In the genomic region with DNA sequence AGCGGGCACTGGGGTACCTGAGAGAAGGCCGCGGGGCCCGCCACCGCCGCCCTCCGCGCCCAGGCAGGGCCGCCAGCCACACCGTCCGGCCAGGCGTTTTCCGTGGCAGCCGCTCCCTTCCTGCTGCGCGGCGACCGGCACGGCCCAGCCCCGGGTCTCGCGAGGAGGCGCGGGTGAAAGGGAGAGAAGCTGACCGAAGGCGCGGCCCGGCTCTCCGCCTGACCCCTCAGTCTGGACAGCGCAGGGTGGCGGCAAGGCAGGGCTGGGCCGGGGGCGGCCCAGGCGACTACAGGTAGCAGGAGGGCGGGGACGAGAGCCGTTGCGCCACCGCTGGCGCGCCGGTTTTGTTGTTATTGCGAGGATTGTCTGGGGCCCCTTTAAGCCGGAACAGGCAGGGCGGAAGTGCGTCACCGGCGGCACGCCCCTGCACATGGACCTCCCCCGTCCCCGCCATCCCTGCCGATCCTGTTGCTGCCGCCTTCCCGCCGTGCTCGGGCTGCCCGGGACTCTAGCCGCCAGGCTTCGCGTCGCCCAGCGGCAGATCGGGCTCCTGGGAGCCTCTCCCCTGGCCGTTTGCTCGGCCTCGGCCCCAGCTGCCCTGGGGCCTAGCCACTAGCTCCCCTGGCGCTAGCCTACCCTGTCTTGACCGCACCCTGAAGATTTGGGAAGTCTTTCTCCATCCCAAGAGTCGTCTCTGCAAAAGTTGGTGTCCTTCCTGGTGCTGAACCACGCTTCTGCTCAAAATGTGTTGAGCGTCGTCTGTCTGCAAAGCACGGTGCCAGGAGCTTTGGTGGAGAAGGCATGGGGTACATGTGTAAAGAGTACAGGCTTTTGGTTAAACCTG, we compare ENCODE assay signal across 1 cellular context.
TF ChIP-seq lines count a peak whose summit lies in the region.

A gene with protein sequence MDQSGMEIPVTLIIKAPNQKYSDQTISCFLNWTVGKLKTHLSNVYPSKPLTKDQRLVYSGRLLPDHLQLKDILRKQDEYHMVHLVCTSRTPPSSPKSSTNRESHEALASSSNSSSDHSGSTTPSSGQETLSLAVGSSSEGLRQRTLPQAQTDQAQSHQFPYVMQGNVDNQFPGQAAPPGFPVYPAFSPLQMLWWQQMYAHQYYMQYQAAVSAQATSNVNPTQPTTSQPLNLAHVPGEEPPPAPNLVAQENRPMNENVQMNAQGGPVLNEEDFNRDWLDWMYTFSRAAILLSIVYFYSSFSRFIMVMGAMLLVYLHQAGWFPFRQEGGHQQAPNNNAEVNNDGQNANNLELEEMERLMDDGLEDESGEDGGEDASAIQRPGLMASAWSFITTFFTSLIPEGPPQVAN (minus strand): TSS at position 352 of the 844 bp plus-strand sequence. CDS start 805 bp downstream, outside the sequence.

TF ChIP-seq in HepG2, 621 proteins besides CTCF, POLR2A, EP300 and RAD21 (continued from another document and continues in another):
- TF ChIP-seq, protein P1, sequence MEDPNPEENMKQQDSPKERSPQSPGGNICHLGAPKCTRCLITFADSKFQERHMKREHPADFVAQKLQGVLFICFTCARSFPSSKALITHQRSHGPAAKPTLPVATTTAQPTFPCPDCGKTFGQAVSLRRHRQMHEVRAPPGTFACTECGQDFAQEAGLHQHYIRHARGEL (CRISPR knock-in tag; IDR thresholded peaks at IDR 0.05): no peak
- TF ChIP-seq ZKSCAN8 (CRISPR knock-in tag; IDR thresholded peaks at IDR 0.05; ENCODE audit: borderline replicate concordance) (no peak), NFYB (CRISPR knock-in tag; IDR thresholded peaks at IDR 0.05) (peak; percentile 19; the same call in 1 of the 2 replicates), ZNF484 (CRISPR knock-in tag; IDR thresholded peaks at IDR 0.05; ENCODE audit: borderline replicate concordance, low read depth) (no peak), HMG20B (CRISPR knock-in tag; conservative IDR thresholded peaks at IDR 0.05) (no peak; the same call in 1 of the 2 replicates), ZFYVE20 (CRISPR knock-in tag; IDR thresholded peaks at IDR 0.05; ENCODE audit: borderline replicate concordance, low read depth) (no peak), REPIN1 (CRISPR knock-in tag; IDR thresholded peaks at IDR 0.05; ENCODE audit: borderline replicate concordance, low read depth) (peak; percentile 89), ZNF329 (CRISPR knock-in tag; IDR thresholded peaks at IDR 0.05; ENCODE audit: low read depth) (peak; percentile 4; the same call in 1 of the 2 replicates), SP140L (CRISPR knock-in tag; IDR thresholded peaks at IDR 0.05; ENCODE audit: borderline replicate concordance) (no peak), ZNF713 (CRISPR knock-in tag; IDR thresholded peaks at IDR 0.05) (0 out of 2 replicates have a peak, but pooled peaks have one; percentile 34), ZZZ3 (CRISPR knock-in tag; IDR thresholded peaks at IDR 0.05; ENCODE audit: borderline replicate concordance) (peak; percentile 77; the same call in 1 of the 2 replicates), POLR2AphosphoS5 (IDR thresholded peaks at IDR 0.05; ENCODE audit: low read depth, low read length) (peak; percentile 79), ELF3 (CRISPR knock-in tag; IDR thresholded peaks at IDR 0.05) (peak; percentile 67; the same call in 1 of the 2 replicates), ARNT2 (CRISPR knock-in tag; IDR thresholded peaks at IDR 0.05; ENCODE audit: low read depth) (peak; percentile 90), MEF2D (CRISPR knock-in tag; IDR thresholded peaks at IDR 0.05) (peak; percentile 59; the same call in 1 of the 2 replicates), ZNF263 (CRISPR knock-in tag; IDR thresholded peaks at IDR 0.05) (0 out of 2 replicates have a peak, but pooled peaks have one; percentile 16), GFI1 (CRISPR knock-in tag; IDR thresholded peaks at IDR 0.05; ENCODE audit: borderline replicate concordance) (no peak)
- TF ChIP-seq, protein P2, sequence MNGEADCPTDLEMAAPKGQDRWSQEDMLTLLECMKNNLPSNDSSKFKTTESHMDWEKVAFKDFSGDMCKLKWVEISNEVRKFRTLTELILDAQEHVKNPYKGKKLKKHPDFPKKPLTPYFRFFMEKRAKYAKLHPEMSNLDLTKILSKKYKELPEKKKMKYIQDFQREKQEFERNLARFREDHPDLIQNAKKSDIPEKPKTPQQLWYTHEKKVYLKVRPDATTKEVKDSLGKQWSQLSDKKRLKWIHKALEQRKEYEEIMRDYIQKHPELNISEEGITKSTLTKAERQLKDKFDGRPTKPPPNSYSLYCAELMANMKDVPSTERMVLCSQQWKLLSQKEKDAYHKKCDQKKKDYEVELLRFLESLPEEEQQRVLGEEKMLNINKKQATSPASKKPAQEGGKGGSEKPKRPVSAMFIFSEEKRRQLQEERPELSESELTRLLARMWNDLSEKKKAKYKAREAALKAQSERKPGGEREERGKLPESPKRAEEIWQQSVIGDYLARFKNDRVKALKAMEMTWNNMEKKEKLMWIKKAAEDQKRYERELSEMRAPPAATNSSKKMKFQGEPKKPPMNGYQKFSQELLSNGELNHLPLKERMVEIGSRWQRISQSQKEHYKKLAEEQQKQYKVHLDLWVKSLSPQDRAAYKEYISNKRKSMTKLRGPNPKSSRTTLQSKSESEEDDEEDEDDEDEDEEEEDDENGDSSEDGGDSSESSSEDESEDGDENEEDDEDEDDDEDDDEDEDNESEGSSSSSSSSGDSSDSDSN (CRISPR knock-in tag; IDR thresholded peaks at IDR 0.05): peak; percentile 98
- TF ChIP-seq, protein P3, sequence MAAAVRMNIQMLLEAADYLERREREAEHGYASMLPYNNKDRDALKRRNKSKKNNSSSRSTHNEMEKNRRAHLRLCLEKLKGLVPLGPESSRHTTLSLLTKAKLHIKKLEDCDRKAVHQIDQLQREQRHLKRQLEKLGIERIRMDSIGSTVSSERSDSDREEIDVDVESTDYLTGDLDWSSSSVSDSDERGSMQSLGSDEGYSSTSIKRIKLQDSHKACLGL (CRISPR knock-in tag; IDR thresholded peaks at IDR 0.05): peak; percentile 27; the same call in 1 of the 2 replicates
- TF ChIP-seq, protein P4, sequence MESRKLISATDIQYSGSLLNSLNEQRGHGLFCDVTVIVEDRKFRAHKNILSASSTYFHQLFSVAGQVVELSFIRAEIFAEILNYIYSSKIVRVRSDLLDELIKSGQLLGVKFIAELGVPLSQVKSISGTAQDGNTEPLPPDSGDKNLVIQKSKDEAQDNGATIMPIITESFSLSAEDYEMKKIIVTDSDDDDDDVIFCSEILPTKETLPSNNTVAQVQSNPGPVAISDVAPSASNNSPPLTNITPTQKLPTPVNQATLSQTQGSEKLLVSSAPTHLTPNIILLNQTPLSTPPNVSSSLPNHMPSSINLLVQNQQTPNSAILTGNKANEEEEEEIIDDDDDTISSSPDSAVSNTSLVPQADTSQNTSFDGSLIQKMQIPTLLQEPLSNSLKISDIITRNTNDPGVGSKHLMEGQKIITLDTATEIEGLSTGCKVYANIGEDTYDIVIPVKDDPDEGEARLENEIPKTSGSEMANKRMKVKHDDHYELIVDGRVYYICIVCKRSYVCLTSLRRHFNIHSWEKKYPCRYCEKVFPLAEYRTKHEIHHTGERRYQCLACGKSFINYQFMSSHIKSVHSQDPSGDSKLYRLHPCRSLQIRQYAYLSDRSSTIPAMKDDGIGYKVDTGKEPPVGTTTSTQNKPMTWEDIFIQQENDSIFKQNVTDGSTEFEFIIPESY (CRISPR knock-in tag; IDR thresholded peaks at IDR 0.05): no peak
- TF ChIP-seq, protein P5, sequence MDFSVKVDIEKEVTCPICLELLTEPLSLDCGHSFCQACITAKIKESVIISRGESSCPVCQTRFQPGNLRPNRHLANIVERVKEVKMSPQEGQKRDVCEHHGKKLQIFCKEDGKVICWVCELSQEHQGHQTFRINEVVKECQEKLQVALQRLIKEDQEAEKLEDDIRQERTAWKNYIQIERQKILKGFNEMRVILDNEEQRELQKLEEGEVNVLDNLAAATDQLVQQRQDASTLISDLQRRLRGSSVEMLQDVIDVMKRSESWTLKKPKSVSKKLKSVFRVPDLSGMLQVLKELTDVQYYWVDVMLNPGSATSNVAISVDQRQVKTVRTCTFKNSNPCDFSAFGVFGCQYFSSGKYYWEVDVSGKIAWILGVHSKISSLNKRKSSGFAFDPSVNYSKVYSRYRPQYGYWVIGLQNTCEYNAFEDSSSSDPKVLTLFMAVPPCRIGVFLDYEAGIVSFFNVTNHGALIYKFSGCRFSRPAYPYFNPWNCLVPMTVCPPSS (IDR thresholded peaks at IDR 0.05): no peak
- TF ChIP-seq, protein P6, sequence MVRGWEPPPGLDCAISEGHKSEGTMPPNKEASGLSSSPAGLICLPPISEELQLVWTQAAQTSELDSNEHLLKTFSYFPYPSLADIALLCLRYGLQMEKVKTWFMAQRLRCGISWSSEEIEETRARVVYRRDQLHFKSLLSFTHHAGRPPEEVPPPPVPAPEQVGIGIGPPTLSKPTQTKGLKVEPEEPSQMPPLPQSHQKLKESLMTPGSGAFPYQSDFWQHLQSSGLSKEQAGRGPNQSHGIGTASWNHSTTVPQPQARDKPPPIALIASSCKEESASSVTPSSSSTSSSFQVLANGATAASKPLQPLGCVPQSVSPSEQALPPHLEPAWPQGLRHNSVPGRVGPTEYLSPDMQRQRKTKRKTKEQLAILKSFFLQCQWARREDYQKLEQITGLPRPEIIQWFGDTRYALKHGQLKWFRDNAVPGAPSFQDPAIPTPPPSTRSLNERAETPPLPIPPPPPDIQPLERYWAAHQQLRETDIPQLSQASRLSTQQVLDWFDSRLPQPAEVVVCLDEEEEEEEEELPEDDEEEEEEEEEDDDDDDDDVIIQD (CRISPR knock-in tag; IDR thresholded peaks at IDR 0.05; ENCODE audit: low read depth): peak; percentile 60; the same call in 1 of the 2 replicates
- TF ChIP-seq, protein P7, sequence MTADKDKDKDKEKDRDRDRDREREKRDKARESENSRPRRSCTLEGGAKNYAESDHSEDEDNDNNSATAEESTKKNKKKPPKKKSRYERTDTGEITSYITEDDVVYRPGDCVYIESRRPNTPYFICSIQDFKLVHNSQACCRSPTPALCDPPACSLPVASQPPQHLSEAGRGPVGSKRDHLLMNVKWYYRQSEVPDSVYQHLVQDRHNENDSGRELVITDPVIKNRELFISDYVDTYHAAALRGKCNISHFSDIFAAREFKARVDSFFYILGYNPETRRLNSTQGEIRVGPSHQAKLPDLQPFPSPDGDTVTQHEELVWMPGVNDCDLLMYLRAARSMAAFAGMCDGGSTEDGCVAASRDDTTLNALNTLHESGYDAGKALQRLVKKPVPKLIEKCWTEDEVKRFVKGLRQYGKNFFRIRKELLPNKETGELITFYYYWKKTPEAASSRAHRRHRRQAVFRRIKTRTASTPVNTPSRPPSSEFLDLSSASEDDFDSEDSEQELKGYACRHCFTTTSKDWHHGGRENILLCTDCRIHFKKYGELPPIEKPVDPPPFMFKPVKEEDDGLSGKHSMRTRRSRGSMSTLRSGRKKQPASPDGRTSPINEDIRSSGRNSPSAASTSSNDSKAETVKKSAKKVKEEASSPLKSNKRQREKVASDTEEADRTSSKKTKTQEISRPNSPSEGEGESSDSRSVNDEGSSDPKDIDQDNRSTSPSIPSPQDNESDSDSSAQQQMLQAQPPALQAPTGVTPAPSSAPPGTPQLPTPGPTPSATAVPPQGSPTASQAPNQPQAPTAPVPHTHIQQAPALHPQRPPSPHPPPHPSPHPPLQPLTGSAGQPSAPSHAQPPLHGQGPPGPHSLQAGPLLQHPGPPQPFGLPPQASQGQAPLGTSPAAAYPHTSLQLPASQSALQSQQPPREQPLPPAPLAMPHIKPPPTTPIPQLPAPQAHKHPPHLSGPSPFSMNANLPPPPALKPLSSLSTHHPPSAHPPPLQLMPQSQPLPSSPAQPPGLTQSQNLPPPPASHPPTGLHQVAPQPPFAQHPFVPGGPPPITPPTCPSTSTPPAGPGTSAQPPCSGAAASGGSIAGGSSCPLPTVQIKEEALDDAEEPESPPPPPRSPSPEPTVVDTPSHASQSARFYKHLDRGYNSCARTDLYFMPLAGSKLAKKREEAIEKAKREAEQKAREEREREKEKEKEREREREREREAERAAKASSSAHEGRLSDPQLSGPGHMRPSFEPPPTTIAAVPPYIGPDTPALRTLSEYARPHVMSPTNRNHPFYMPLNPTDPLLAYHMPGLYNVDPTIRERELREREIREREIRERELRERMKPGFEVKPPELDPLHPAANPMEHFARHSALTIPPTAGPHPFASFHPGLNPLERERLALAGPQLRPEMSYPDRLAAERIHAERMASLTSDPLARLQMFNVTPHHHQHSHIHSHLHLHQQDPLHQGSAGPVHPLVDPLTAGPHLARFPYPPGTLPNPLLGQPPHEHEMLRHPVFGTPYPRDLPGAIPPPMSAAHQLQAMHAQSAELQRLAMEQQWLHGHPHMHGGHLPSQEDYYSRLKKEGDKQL (CRISPR knock-in tag; IDR thresholded peaks at IDR 0.05; ENCODE audit: low read depth): no peak
- TF ChIP-seq, protein P8, sequence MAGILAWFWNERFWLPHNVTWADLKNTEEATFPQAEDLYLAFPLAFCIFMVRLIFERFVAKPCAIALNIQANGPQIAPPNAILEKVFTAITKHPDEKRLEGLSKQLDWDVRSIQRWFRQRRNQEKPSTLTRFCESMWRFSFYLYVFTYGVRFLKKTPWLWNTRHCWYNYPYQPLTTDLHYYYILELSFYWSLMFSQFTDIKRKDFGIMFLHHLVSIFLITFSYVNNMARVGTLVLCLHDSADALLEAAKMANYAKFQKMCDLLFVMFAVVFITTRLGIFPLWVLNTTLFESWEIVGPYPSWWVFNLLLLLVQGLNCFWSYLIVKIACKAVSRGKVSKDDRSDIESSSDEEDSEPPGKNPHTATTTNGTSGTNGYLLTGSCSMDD (CRISPR knock-in tag; IDR thresholded peaks at IDR 0.05): peak; percentile 47; the same call in 1 of the 2 replicates
- TF ChIP-seq, protein P9, sequence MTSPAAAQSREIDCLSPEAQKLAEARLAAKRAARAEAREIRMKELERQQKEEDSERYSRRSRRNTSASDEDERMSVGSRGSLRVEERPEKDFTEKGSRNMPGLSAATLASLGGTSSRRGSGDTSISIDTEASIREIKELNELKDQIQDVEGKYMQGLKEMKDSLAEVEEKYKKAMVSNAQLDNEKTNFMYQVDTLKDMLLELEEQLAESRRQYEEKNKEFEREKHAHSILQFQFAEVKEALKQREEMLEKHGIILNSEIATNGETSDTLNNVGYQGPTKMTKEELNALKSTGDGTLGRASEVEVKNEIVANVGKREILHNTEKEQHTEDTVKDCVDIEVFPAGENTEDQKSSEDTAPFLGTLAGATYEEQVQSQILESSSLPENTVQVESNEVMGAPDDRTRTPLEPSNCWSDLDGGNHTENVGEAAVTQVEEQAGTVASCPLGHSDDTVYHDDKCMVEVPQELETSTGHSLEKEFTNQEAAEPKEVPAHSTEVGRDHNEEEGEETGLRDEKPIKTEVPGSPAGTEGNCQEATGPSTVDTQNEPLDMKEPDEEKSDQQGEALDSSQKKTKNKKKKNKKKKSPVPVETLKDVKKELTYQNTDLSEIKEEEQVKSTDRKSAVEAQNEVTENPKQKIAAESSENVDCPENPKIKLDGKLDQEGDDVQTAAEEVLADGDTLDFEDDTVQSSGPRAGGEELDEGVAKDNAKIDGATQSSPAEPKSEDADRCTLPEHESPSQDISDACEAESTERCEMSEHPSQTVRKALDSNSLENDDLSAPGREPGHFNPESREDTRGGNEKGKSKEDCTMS (CRISPR knock-in tag; conservative IDR thresholded peaks at IDR 0.05): no peak
